19 cellular contexts compared by ENCODE assay signal in genomic region chr15:101534376-101534970, GRCh38.
"Had no signal": no experiment of that assay in that cellular context is flagged by ENCODE, and none has a peak within 500 bp of the region (broad histone marks: within the 10 kb centered on the region; RNA-seq: fewer than 3 reads in every experiment).

No MANE protein-coding gene starts in this region.

- H3K9me3 Mint-ChIP-seq: activated B cell treated with CpG ODN at 0.5 μM for 24 hours; activated CD4-positive, alpha-beta memory T cell treated with anti-CD3 and anti-CD28 coated beads, Interleukin-2, amount 10 ng/mL, durations not matched to agents 7 days and 5 days; activated naive CD8-positive, alpha-beta T cell treated with anti-CD3 and anti-CD28 coated beads for 36 hours; activated T-cell treated with anti-CD3 and anti-CD28 coated beads, Interleukin-2, amount 50 U/mL, for 72 hours; T-helper 2 cell treated with Interferon-gamma antibody and Interleukin-4, amounts not matched to agents 5 μg/mL and 100 μg/mL, for 36 hours had no signal

- H3K4me1 Mint-ChIP-seq: activated B cell treated with CpG ODN at 0.5 μM for 24 hours; activated CD4-positive, alpha-beta memory T cell treated with anti-CD3 and anti-CD28 coated beads, Interleukin-2, amount 10 ng/mL, durations not matched to agents 7 days and 5 days; activated naive CD8-positive, alpha-beta T cell treated with anti-CD3 and anti-CD28 coated beads for 36 hours; naive thymus-derived CD4-positive, alpha-beta T cell had no signal

- DNase-seq: activated B cell treated with CpG ODN at 0.5 μM for 24 hours; activated CD4-positive, alpha-beta memory T cell treated with anti-CD3 and anti-CD28 coated beads, Interleukin-2, amount 10 ng/mL, durations not matched to agents 7 days and 5 days; activated CD4-positive, alpha-beta T cell treated with anti-CD3 and anti-CD28 coated beads for 48 hours; activated CD8-positive, alpha-beta memory T cell treated with anti-CD3 and anti-CD28 coated beads, Interleukin-2, amount 50 U/mL, for 4 hours; activated gamma-delta T cell; activated naive CD8-positive, alpha-beta T cell treated with anti-CD3 and anti-CD28 coated beads for 36 hours; activated T-cell treated with anti-CD3 and anti-CD28 coated beads, Interleukin-2, amount 50 U/mL, for 72 hours; amniotic stem cell; foreskin melanocyte; hypothalamus; mesendoderm; naive thymus-derived CD4-positive, alpha-beta T cell; nucleus accumbens; stimulated activated CD4-positive, alpha-beta T cell treated with anti-CD3 and anti-CD28 coated beads, Interleukin-4, amount 100 ng/mL, for 1 hour; stomach; trophoblast cell had no signal

- H3K4me3 Mint-ChIP-seq: activated B cell treated with CpG ODN at 0.5 μM for 24 hours; activated CD4-positive, alpha-beta memory T cell treated with anti-CD3 and anti-CD28 coated beads, Interleukin-2, amount 10 ng/mL, durations not matched to agents 7 days and 5 days; activated naive CD8-positive, alpha-beta T cell treated with anti-CD3 and anti-CD28 coated beads for 36 hours; activated T-cell treated with anti-CD3 and anti-CD28 coated beads, Interleukin-2, amount 50 U/mL, for 72 hours; naive thymus-derived CD4-positive, alpha-beta T cell; T-helper 2 cell treated with Interferon-gamma antibody and Interleukin-4, amounts not matched to agents 5 μg/mL and 100 μg/mL, for 36 hours had no signal

- H3K4me3 ChIP-seq: smooth muscle cell, stomach had no signal

- H3K27me3 Mint-ChIP-seq: activated CD4-positive, alpha-beta memory T cell treated with anti-CD3 and anti-CD28 coated beads, Interleukin-2, amount 10 ng/mL, durations not matched to agents 7 days and 5 days; activated naive CD8-positive, alpha-beta T cell treated with anti-CD3 and anti-CD28 coated beads for 36 hours had no signal

- H3K4me2 ChIP-seq: smooth muscle cell had no signal

- ATAC-seq: activated T-cell treated with anti-CD3 and anti-CD28 coated beads, Interleukin-2, amount 50 U/mL, for 72 hours; naive thymus-derived CD4-positive, alpha-beta T cell; right cardiac atrium had no signal

- H3K36me3 ChIP-seq: stomach had no signal

- H3K27ac ChIP-seq: stomach had no signal

- H3K27ac Mint-ChIP-seq: activated B cell treated with CpG ODN at 0.5 μM for 24 hours; activated CD4-positive, alpha-beta memory T cell treated with anti-CD3 and anti-CD28 coated beads, Interleukin-2, amount 10 ng/mL, durations not matched to agents 7 days and 5 days; activated naive CD8-positive, alpha-beta T cell treated with anti-CD3 and anti-CD28 coated beads for 36 hours; activated T-cell treated with anti-CD3 and anti-CD28 coated beads, Interleukin-2, amount 50 U/mL, for 72 hours; T-helper 2 cell treated with Interferon-gamma antibody and Interleukin-4, amounts not matched to agents 5 μg/mL and 100 μg/mL, for 36 hours had no signal

- H3K36me3 Mint-ChIP-seq: activated naive CD8-positive, alpha-beta T cell treated with anti-CD3 and anti-CD28 coated beads for 36 hours; naive thymus-derived CD4-positive, alpha-beta T cell had no signal
